21 cellular contexts compared by ENCODE assay signal in the genomic region with DNA sequence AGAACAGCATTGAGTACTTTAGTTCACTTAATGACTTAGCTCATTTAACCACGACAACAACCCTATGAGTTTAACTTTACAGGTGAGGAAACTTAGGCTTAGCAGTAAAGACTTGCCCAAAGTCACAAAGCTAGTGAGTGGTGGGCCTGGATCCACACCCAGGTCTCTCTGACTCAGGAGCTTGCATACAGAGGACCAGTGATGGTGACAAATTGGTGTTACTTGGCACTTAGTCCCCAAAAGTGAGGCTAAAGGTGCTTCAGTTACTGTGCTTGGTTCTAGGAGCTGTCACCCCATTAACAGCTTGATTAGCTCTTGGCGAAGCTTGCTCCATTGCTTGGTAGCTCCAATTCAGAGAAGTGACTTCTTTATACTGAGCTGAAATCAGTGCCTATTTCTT. TPM values are rescaled to one million over a fixed set of nuclear protein-coding genes. Genes with fewer than 3 reads are reported as not detected.
DNase-seq lines count a peak whose midpoint lies in the region; TF ChIP-seq lines count a peak whose summit lies in the region.
"Had no signal": no experiment of that assay in that cellular context is flagged by ENCODE, and none has a peak within 500 bp of the region (broad histone marks: within the 10 kb centered on the region; RNA-seq: fewer than 3 reads in every experiment).

No MANE protein-coding gene starts in this region.

- TF ChIP-seq CTCF in esophagus muscularis mucosa (IDR thresholded peaks at IDR 0.05) (no peak), brain microvascular endothelial cell (IDR thresholded peaks at IDR 0.05; ENCODE audit: low read depth, low read length, missing control alignments) (no peak), PC-9 (conservative IDR thresholded peaks at IDR 0.05) (no peak)

- H3K4me3 ChIP-seq in esophagus muscularis mucosa (no peak overlapping the region), brain microvascular endothelial cell (ENCODE audit: low read depth, low read length) (no peak overlapping the region), PC-9 (no peak overlapping the region)
- H3K4me3 ChIP-seq: BLaER1 had no signal

- peaks cover 0 to 3% (median 0%) of the 10 kb centered on the region in 4 donors for H3K4me1 ChIP-seq in esophagus muscularis mucosa
- H3K4me1 ChIP-seq in PC-9 (replicated peaks; ENCODE audit: insufficient read depth): no peaks in the 10 kb centered on the region

- intact Hi-C loops in esophagus muscularis mucosa (cut with DNase I): no loop called here
- intact Hi-C loops in PC-9 (cut with micrococcal nuclease; ENCODE audit: unreplicated experiment): loop anchor here (5.0 kb wide), 1 partner anchor 768 kb away; no protein-coding TSS in a partner anchor

- no peaks in the 10 kb centered on the region for H3K9me2 ChIP-seq in PC-9 (ENCODE audit: insufficient read depth)

- POLR2A ChIA-PET in PC-9 (lab: Charles Lee; ENCODE audit: unreplicated experiment): no interaction called here

- H3K27ac ChIP-seq in esophagus muscularis mucosa (replicated peaks in 1 of 4) (no peak overlapping the region), brain microvascular endothelial cell (no peak overlapping the region), PC-9 (no peak overlapping the region)
- H3K27ac ChIP-seq: 22Rv1, BLaER1 had no signal

- no peak for TF ChIP-seq POLR2A in esophagus muscularis mucosa (IDR thresholded peaks at IDR 0.05; ENCODE audit: low read depth)

- H4K20me1 ChIP-seq in PC-9 (ENCODE audit: insufficient read depth): no peaks in the 10 kb centered on the region

- in situ Hi-C loops in brain microvascular endothelial cell (cut with HindIII; ENCODE audit: low pct_ligation_motif_present, low sequenced_read_pairs): no loop called here

- TF ChIP-seq EP300 in esophagus muscularis mucosa (IDR thresholded peaks at IDR 0.05): no peak

- H2AFZ ChIP-seq in PC-9: no peak overlapping the region

- H3K36me3 ChIP-seq in esophagus muscularis mucosa (no peaks in the 10 kb centered on the region), brain microvascular endothelial cell (replicated peaks) (no peaks in the 10 kb centered on the region), PC-9 (ENCODE audit: low read depth) (no peaks in the 10 kb centered on the region)
- H3K36me3 ChIP-seq: BE2C, BLaER1 had no signal

- DNase-seq in activated effector memory CD4-positive, alpha-beta T cell treated with anti-CD3 and anti-CD28 coated beads, Interleukin-2, amount 50 U/mL, for 16 hours: peak; percentile 21
- no peak for DNase-seq in activated effector memory CD4-positive, alpha-beta T cell treated with Interleukin-2 at 50 U/mL for 16 hours
- DNase-seq in esophagus muscularis mucosa (ENCODE audit: extremely low spot score) (peak; percentile 66), ureter (ENCODE audit: low spot score) (peak; percentile 2), brain microvascular endothelial cell (no peak), PC-9 (no peak)
- DNase-seq: ACHN; BE2C; C1 segment of cervical spinal cord; CD4-positive, alpha-beta memory T cell; CD4-positive, CD25-positive, alpha-beta regulatory T cell; CD8-positive, alpha-beta memory T cell; COR-L47; DMS 273 treated with DMSO at 0.1 percent for 48 hours; DMS153; DMS79 treated with DMSO at 0.1 percent for 48 hours; GF-D8 had no signal

- 96% methylated on average over 2 of the region's 2 CpGs for WGBS in esophagus muscularis mucosa

- CTCF ChIA-PET in PC-9 (lab: Charles Lee): no interaction called here

- H3K9me3 ChIP-seq in esophagus muscularis mucosa (no peaks in the 10 kb centered on the region), PC-9 (ENCODE audit: insufficient read depth, low read depth) (no peaks in the 10 kb centered on the region)
- H3K9me3 ChIP-seq: BE2C, BLaER1 had no signal

- no peak overlapping the region for H3K4me2 ChIP-seq in PC-9
- H3K4me2 ChIP-seq: BLaER1 had no signal

- BruUV-seq in PC-9 (replicated peaks; lab: Mats Ljungman, UMichigan): no TSS peak

- H3K27me3 ChIP-seq in esophagus muscularis mucosa (no peaks in the 10 kb centered on the region), brain microvascular endothelial cell (replicated peaks) (peaks cover 4% of the 10 kb centered on the region), PC-9 (ENCODE audit: insufficient read depth, low read depth) (0 out of 2 replicates have a peak, but pooled peaks cover 3% of the 10 kb centered on the region)
- H3K27me3 ChIP-seq: BE2C, BLaER1 had no signal

- no peaks in the 10 kb centered on the region for H3F3A ChIP-seq in PC-9 (ENCODE audit: insufficient read depth, low read depth)

- H3K79me2 ChIP-seq in PC-9 (ENCODE audit: low read depth): no peaks in the 10 kb centered on the region

RNA-seq across cellular contexts. Expression of gene CELF6, which starts 6.1 kb away (rescaled TPM):
- total RNA-seq in esophagus muscularis mucosa (1 to 10 TPM; 1.2 to 4.6 (median 2.5) TPM), ureter (3.4 TPM), PC-9 (2021) (not detected in 2 replicates)
- total RNA-seq: A172, A673 had no signal

RNA-seq across cellular contexts. Expression of gene PARP6, which starts 41.5 kb away (rescaled TPM):
- 10 to 100 TPM; 46.5 to 79.0 (median 53.7) TPM for total RNA-seq in esophagus muscularis mucosa
- 103 TPM for total RNA-seq in ureter
- total RNA-seq in PC-9 (2021): 51.3 and 65.9 TPM in 2 replicates

Comparison
In these comparisons a context has a peak if more than half of its experiments do, and no peak if none do; other contexts are left out.
1. DNase-seq: peak in activated effector memory CD4-positive, alpha-beta T cell treated with anti-CD3 and anti-CD28 coated beads, Interleukin-2, amount 50 U/mL, for 16 hours (single experiment), esophagus muscularis mucosa (single experiment) and ureter (single experiment); none in activated effector memory CD4-positive, alpha-beta T cell treated with Interleukin-2 at 50 U/mL for 16 hours (single experiment), brain microvascular endothelial cell (single experiment) and PC-9 (0 of 2).